13 cellular contexts compared by ENCODE assay signal in the genomic region with DNA sequence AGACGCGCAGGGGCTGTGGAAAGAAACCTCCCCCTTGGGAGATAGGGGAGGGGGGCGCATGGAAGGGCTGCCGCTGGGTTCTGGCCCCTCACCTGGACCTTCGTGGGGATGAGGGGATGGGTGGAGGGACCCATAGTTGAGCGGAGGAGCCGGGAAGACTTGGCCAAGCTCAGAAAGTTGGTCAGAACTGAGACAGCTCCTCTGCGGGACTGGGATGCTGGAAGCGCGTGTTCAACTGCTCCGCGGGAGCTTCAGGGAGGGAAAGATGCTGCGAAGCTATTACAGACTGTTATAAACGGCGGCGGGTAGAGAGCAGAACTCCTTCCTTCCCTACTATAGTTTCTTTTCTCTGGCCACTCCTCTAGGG. TPM values are rescaled to one million over a fixed set of nuclear protein-coding genes. Genes with fewer than 3 reads are reported as not detected.
DNase-seq lines count a peak whose midpoint lies in the region; ATAC-seq and TF ChIP-seq lines count a peak whose summit lies in the region.
"Had no signal": no experiment of that assay in that cellular context is flagged by ENCODE, and none has a peak within 500 bp of the region (broad histone marks: within the 10 kb centered on the region; RNA-seq: fewer than 3 reads in every experiment).

No MANE protein-coding gene starts in this region.

- no peak for TF ChIP-seq CTCF in Calu3 (IDR thresholded peaks at IDR 0.05; ENCODE audit: unreplicated experiment)
- TF ChIP-seq CTCF in osteoblast (IDR thresholded peaks at IDR 0.05; ENCODE audit: extremely low read depth, low read depth, low read length): no peak
- TF ChIP-seq CTCF in natural killer cell (IDR thresholded peaks at IDR 0.05): no peak

- no peaks in the 10 kb centered on the region for H3K36me3 ChIP-seq in osteoblast (ENCODE audit: insufficient read depth, low read length)
- no peaks in the 10 kb centered on the region for H3K36me3 ChIP-seq in CD8-positive, alpha-beta memory T cell (ENCODE audit: insufficient read depth, low read length)
- H3K36me3 ChIP-seq: neutrophil had no signal

- peak overlapping the region; percentile 82 for H3K4me3 Mint-ChIP-seq in Calu3 (ENCODE audit: low read depth, unreplicated experiment)
- H3K4me3 Mint-ChIP-seq in natural killer cell: no peak overlapping the region
- no peak overlapping the region for H3K4me3 Mint-ChIP-seq in CD8-positive, alpha-beta memory T cell
- no peak overlapping the region for H3K4me3 Mint-ChIP-seq in activated CD4-positive, alpha-beta memory T cell treated with anti-CD3 and anti-CD28 coated beads, Interleukin-2, amount 10 ng/mL, durations not matched to agents 7 days and 5 days

- no peaks in the 10 kb centered on the region for H3K9me3 ChIP-seq in osteoblast (ENCODE audit: low read depth, low read length)
- no peaks in the 10 kb centered on the region for H3K9me3 ChIP-seq in CD8-positive, alpha-beta memory T cell (ENCODE audit: low read length)
- H3K9me3 ChIP-seq: neutrophil had no signal

- intact Hi-C loops in Calu3 (cut with micrococcal nuclease; ENCODE audit: unreplicated experiment): no loop called here
- intact Hi-C loops in natural killer cell (cut with micrococcal nuclease): no loop called here

- H3K79me2 ChIP-seq in osteoblast (ENCODE audit: insufficient read depth, low read length): no peaks in the 10 kb centered on the region

- no peak overlapping the region for H3K4me2 ChIP-seq in osteoblast (ENCODE audit: insufficient read depth, low read length)

- H3K4me3 ChIP-seq in osteoblast (ENCODE audit: insufficient read depth, low read length): no peak overlapping the region
- H3K4me3 ChIP-seq in CD8-positive, alpha-beta memory T cell (ENCODE audit: low read length): no peak overlapping the region

- H3K27ac Mint-ChIP-seq in Calu3 (ENCODE audit: unreplicated experiment) (peak overlapping the region; percentile 39), natural killer cell (no peak overlapping the region)
- H3K27ac Mint-ChIP-seq in CD8-positive, alpha-beta memory T cell: no peak overlapping the region
- no peak overlapping the region for H3K27ac Mint-ChIP-seq in activated CD4-positive, alpha-beta memory T cell treated with anti-CD3 and anti-CD28 coated beads, Interleukin-2, amount 10 ng/mL, durations not matched to agents 7 days and 5 days
- H3K27ac Mint-ChIP-seq: activated naive CD4-positive, alpha-beta T cell treated with anti-CD3 and anti-CD28 coated beads, Interleukin-2, amount 50 U/mL, for 72 hours had no signal

- H3K27me3 ChIP-seq in osteoblast (ENCODE audit: insufficient read depth, low read length): peaks cover 17% of the 10 kb centered on the region
- H3K27me3 ChIP-seq in CD8-positive, alpha-beta memory T cell (ENCODE audit: insufficient read depth, low read length, poor library complexity, severe bottlenecking): no peaks in the 10 kb centered on the region

- H3K27ac ChIP-seq in osteoblast (ENCODE audit: low read depth, low read length): no peak overlapping the region
- no peak overlapping the region for H3K27ac ChIP-seq in CD8-positive, alpha-beta memory T cell (ENCODE audit: low read depth, low read length)
- H3K27ac ChIP-seq: neutrophil had no signal

- H4K20me1 ChIP-seq in osteoblast (ENCODE audit: insufficient read depth, low read length): no peaks in the 10 kb centered on the region

- CTCF ChIA-PET in Calu3 (lab: Charles Lee): no interaction called here
- CTCF ChIA-PET in CD8-positive, alpha-beta memory T cell (lab: Charles Lee): no interaction called here
- CTCF ChIA-PET in activated CD4-positive, alpha-beta memory T cell treated with anti-CD3 and anti-CD28 coated beads, Interleukin-2, amount 10 ng/mL, durations not matched to agents 7 days and 5 days (lab: Charles Lee): no interaction called here

- H2AFZ ChIP-seq in osteoblast (ENCODE audit: low read length): no peak overlapping the region

- H3K9me3 Mint-ChIP-seq in Calu3 (ENCODE audit: low read depth, unreplicated experiment) (no peaks in the 10 kb centered on the region), natural killer cell (peaks cover 4 to 8% of the 10 kb centered on the region in 2 donors)
- H3K9me3 Mint-ChIP-seq in CD8-positive, alpha-beta memory T cell: peaks cover 0 to 13% (median 3%) of the 10 kb centered on the region in 5 donors
- no peaks in the 10 kb centered on the region for H3K9me3 Mint-ChIP-seq in activated CD4-positive, alpha-beta memory T cell treated with anti-CD3 and anti-CD28 coated beads, Interleukin-2, amount 10 ng/mL, durations not matched to agents 7 days and 5 days
- H3K9me3 Mint-ChIP-seq: activated naive CD4-positive, alpha-beta T cell treated with anti-CD3 and anti-CD28 coated beads, Interleukin-2, amount 50 U/mL, for 72 hours had no signal

- POLR2A ChIA-PET in CD8-positive, alpha-beta memory T cell (lab: Charles Lee): no interaction called here
- POLR2A ChIA-PET in activated CD4-positive, alpha-beta memory T cell treated with anti-CD3 and anti-CD28 coated beads, Interleukin-2, amount 10 ng/mL, durations not matched to agents 7 days and 5 days (lab: Charles Lee): no interaction called here

- no peak for ATAC-seq in natural killer cell
- ATAC-seq: activated naive CD4-positive, alpha-beta T cell treated with anti-CD3 and anti-CD28 coated beads, Interleukin-2, amount 50 U/mL, for 72 hours; Panc1 had no signal

- H3K36me3 Mint-ChIP-seq in Calu3 (ENCODE audit: insufficient read depth, unreplicated experiment) (peaks cover 9% of the 10 kb centered on the region), natural killer cell (no peaks in the 10 kb centered on the region)
- no peaks in the 10 kb centered on the region for H3K36me3 Mint-ChIP-seq in CD8-positive, alpha-beta memory T cell
- no peaks in the 10 kb centered on the region for H3K36me3 Mint-ChIP-seq in activated CD4-positive, alpha-beta memory T cell treated with anti-CD3 and anti-CD28 coated beads, Interleukin-2, amount 10 ng/mL, durations not matched to agents 7 days and 5 days (ENCODE audit: low read depth)
- H3K36me3 Mint-ChIP-seq: activated naive CD4-positive, alpha-beta T cell treated with anti-CD3 and anti-CD28 coated beads, Interleukin-2, amount 50 U/mL, for 72 hours had no signal

- H3K27me3 Mint-ChIP-seq in Calu3 (ENCODE audit: unreplicated experiment): peaks cover 13% of the 10 kb centered on the region
- H3K27me3 Mint-ChIP-seq in natural killer cell (ENCODE audit: low read depth in 2 of 2): peaks cover 15 to 23% of the 10 kb centered on the region in 2 donors
- peaks cover 17 to 25% of the 10 kb centered on the region in 2 donors for H3K27me3 Mint-ChIP-seq in CD8-positive, alpha-beta memory T cell
- peaks cover 15% of the 10 kb centered on the region for H3K27me3 Mint-ChIP-seq in activated CD4-positive, alpha-beta memory T cell treated with anti-CD3 and anti-CD28 coated beads, Interleukin-2, amount 10 ng/mL, durations not matched to agents 7 days and 5 days

- DNase-seq in Calu3 (peak; percentile 4), NCI-H146 (lab: John Stamatoyannopoulos, UW) (peak; percentile 42), fibroblast of peridontal ligament (ENCODE audit: extremely low read depth) (peak; percentile 1), osteoblast (ENCODE audit: insufficient read length, low spot score, missing footprints) (peak; percentile 23), natural killer cell (no peak), NCI-H2107 (lab: John Stamatoyannopoulos, UW) (no peak)
- no peak for DNase-seq in CD8-positive, alpha-beta memory T cell
- no peak for DNase-seq in activated CD4-positive, alpha-beta memory T cell treated with anti-CD3 and anti-CD28 coated beads, Interleukin-2, amount 10 ng/mL, durations not matched to agents 7 days and 5 days
- DNase-seq: T-helper 9 cell had no signal

- no peaks in the 10 kb centered on the region for H3K4me1 ChIP-seq in osteoblast (ENCODE audit: insufficient read depth, low read length)
- no peaks in the 10 kb centered on the region for H3K4me1 ChIP-seq in CD8-positive, alpha-beta memory T cell (ENCODE audit: insufficient read depth, low read length)

- H3K4me1 Mint-ChIP-seq in Calu3 (ENCODE audit: low read depth, unreplicated experiment) (peaks cover 33% of the 10 kb centered on the region), natural killer cell (no peaks in the 10 kb centered on the region)
- H3K4me1 Mint-ChIP-seq in CD8-positive, alpha-beta memory T cell: no peaks in the 10 kb centered on the region
- no peaks in the 10 kb centered on the region for H3K4me1 Mint-ChIP-seq in activated CD4-positive, alpha-beta memory T cell treated with anti-CD3 and anti-CD28 coated beads, Interleukin-2, amount 10 ng/mL, durations not matched to agents 7 days and 5 days

- no TSS peak for BruUV-seq in Calu3 (replicated peaks; lab: Mats Ljungman, UMichigan)

RNA-seq across cellular contexts. Expression of a gene that starts 0.9 kb away (rescaled TPM):
- 0.90 TPM in 1 of 2 replicates, not detected in the other for total RNA-seq in Calu3 (2022)
- not detected in 2 replicates for total RNA-seq in osteoblast
- total RNA-seq in natural killer cell: not detected
- total RNA-seq in CD8-positive, alpha-beta memory T cell: not detected
- polyA plus RNA-seq in CD8-positive, alpha-beta memory T cell: not detected
- not detected for total RNA-seq in activated CD4-positive, alpha-beta memory T cell treated with anti-CD3 and anti-CD28 coated beads, Interleukin-2, amount 10 ng/mL, durations not matched to agents 7 days and 5 days
- total RNA-seq: activated naive CD4-positive, alpha-beta T cell treated with anti-CD3 and anti-CD28 coated beads, Interleukin-2, amount 50 U/mL, for 72 hours; LHCN-M2 had no signal

Comparison
In these comparisons a context has a peak if more than half of its experiments do, and no peak if none do; other contexts are left out.
1. DNase-seq: peak in Calu3 (single experiment), NCI-H146 (single experiment), fibroblast of peridontal ligament (single experiment) and osteoblast (single experiment); none in natural killer cell (single experiment), CD8-positive, alpha-beta memory T cell (0 of 5), activated CD4-positive, alpha-beta memory T cell treated with anti-CD3 and anti-CD28 coated beads, Interleukin-2, amount 10 ng/mL, durations not matched to agents 7 days and 5 days (single experiment) and NCI-H2107 (single experiment).